Comparison of ENCODE assay signal across 8 cellular contexts in the genomic region with DNA sequence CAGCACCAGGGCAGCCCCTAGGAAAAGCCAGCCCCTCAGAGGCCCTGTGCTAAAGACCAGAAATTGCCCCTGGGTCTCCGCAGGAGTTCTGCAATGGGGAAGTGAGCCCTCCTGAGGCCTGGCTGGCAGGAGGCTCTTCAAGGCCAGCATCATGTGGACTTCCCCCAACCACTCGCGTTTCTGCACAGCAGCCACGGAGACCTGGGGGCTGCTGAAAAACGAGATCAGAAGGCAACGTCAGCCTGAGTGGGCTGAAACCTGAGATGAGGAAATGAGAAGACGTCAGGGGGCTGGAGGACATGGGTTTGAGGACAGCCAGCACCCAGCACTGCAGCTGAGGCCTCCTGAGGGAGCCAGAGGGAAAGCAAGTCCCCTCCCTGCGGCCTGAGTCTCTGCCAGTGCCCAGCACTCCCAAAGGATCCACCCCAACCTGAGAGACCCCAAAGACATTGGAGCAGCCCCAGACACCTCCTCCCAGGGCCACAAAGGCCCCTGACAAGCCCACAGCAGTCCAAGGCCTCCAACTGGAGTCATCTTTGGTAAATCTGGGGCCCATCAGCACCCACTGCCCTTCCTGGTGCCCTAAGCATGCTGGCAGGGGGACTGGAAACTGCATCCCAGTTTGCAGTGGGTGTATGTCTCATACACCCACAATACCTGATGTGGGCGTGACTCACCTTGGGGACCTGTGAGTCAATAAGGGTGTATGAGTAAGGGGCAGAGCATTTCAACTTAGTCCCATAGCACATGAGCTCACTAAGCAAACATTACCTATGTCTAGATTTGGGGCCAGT. TPM values are rescaled to one million over a fixed set of nuclear protein-coding genes. Genes with fewer than 3 reads are reported as not detected.
A peak's percentile ranks its signal among the peaks of the same experiment; 100 is the strongest.
DNase-seq lines count a peak whose midpoint lies in the region; ATAC-seq and TF ChIP-seq lines count a peak whose summit lies in the region.
"Had no signal": no experiment of that assay in that cellular context is flagged by ENCODE, and none has a peak within 500 bp of the region (broad histone marks: within the 10 kb centered on the region; RNA-seq: fewer than 3 reads in every experiment).

No MANE protein-coding gene starts in this region.

- TF ChIP-seq CTCF in HCT116 (IDR thresholded peaks at IDR 0.05 in 2 of 3, conservative IDR thresholded peaks at IDR 0.05 in 1 of 3; ENCODE audit: borderline replicate concordance in 1 of 3, insufficient read depth in 1 of 3, low read depth in 2 of 3, low read length in 2 of 3) (0 out of 6 replicates have a peak, but pooled peaks of 1 of the 3 experiments have one; percentile 6), Panc1 (IDR thresholded peaks at IDR 0.05) (no peak)

- peak overlapping the region; percentile 57 to 90 for H3K27ac Mint-ChIP-seq in effector memory CD8-positive, alpha-beta T cell
- H3K27ac Mint-ChIP-seq in stimulated activated effector memory CD8-positive, alpha-beta T cell treated with anti-CD3 and anti-CD28 coated beads, Interleukin-12 subunit alpha, Interleukin-12 subunit beta, amount 100 ng/mL, for 72 hours, result peak overlapping the region; percentile 89

- H3K4me3 ChIP-seq in HCT116 (replicated peaks in 1 of 2; ENCODE audit: low read depth in 1 of 2, low read length in 2 of 2) (peak overlapping the region; percentile 16 to 40; a peak in 3 of 4 replicates), Panc1 (ENCODE audit: low read depth in 2 of 2, low read length in 2 of 2) (no peak overlapping the region)

- no peaks in the 10 kb centered on the region for H3K79me2 ChIP-seq in HCT116 (ENCODE audit: insufficient read depth, low read length)
- H3K79me2 ChIP-seq: parathyroid adenoma had no signal

- ATAC-seq in HCT116, result peak; percentile 76
- ATAC-seq in Panc1, result peak; percentile 84
- ATAC-seq in effector memory CD8-positive, alpha-beta T cell (replicated peaks), result peak; percentile 47
- peak; percentile 80 for ATAC-seq in stimulated activated effector memory CD8-positive, alpha-beta T cell treated with anti-CD3 and anti-CD28 coated beads, Interleukin-12 subunit alpha, Interleukin-12 subunit beta, amount 100 ng/mL, for 72 hours
- ATAC-seq in GM19397 (IDR thresholded peaks at IDR 0.05; ENCODE audit: unreplicated experiment), result no peak

- DNase-seq in HCT116 (ENCODE audit: low read depth, low spot score) (peak; percentile 89), Panc1 (ENCODE audit: low read depth, low spot score) (peak; percentile 86), OCI-M1 (lab: John Stamatoyannopoulos, UW) (no peak)
- no peak for DNase-seq in effector memory CD8-positive, alpha-beta T cell
- peak; percentile 44 to 71 for DNase-seq in stimulated activated effector memory CD8-positive, alpha-beta T cell treated with anti-CD3 and anti-CD28 coated beads, Interleukin-12 subunit alpha, Interleukin-12 subunit beta, amount 100 ng/mL, for 72 hours (ENCODE audit: low spot score in 2 of 2)

- H3K36me3 ChIP-seq in HCT116 (ENCODE audit: control insufficient read depth in 1 of 2, insufficient read depth in 2 of 2, low read length in 2 of 2) (no peaks in the 10 kb centered on the region), Panc1 (ENCODE audit: control insufficient read depth, insufficient read depth, low read length) (no peaks in the 10 kb centered on the region)

- no peaks in the 10 kb centered on the region for H3K27me3 ChIP-seq in HCT116 (ENCODE audit: insufficient read depth, low read length)
- no peaks in the 10 kb centered on the region for H3K27me3 ChIP-seq in Panc1 (ENCODE audit: control insufficient read depth, insufficient read depth, low read length)

- TF ChIP-seq RAD21 in HCT116 (IDR thresholded peaks at IDR 0.05; ENCODE audit: low read depth), result no peak

- peaks cover 26 to 62% of the 10 kb centered on the region in 2 donors for H3K4me1 Mint-ChIP-seq in effector memory CD8-positive, alpha-beta T cell (ENCODE audit: low read depth in 2 of 2)
- peaks cover 96% of the 10 kb centered on the region for H3K4me1 Mint-ChIP-seq in stimulated activated effector memory CD8-positive, alpha-beta T cell treated with anti-CD3 and anti-CD28 coated beads, Interleukin-12 subunit alpha, Interleukin-12 subunit beta, amount 100 ng/mL, for 72 hours

- no peaks in the 10 kb centered on the region for H3K36me3 Mint-ChIP-seq in effector memory CD8-positive, alpha-beta T cell (ENCODE audit: insufficient read depth)
- H3K36me3 Mint-ChIP-seq in stimulated activated effector memory CD8-positive, alpha-beta T cell treated with anti-CD3 and anti-CD28 coated beads, Interleukin-12 subunit alpha, Interleukin-12 subunit beta, amount 100 ng/mL, for 72 hours, result peaks cover 24% of the 10 kb centered on the region

- peak overlapping the region; percentile 75 for H3K4me2 ChIP-seq in HCT116 (ENCODE audit: low read length)

- H3K27me3 Mint-ChIP-seq in effector memory CD8-positive, alpha-beta T cell, result no peaks in the 10 kb centered on the region

- in situ Hi-C loops in Panc1 (cut with HindIII; ENCODE audit: low pct_unique_long_range_greater_than_20kb, low sequenced_read_pairs), result no loop called here

- H3K4me3 Mint-ChIP-seq in effector memory CD8-positive, alpha-beta T cell, result no peak overlapping the region
- H3K4me3 Mint-ChIP-seq in stimulated activated effector memory CD8-positive, alpha-beta T cell treated with anti-CD3 and anti-CD28 coated beads, Interleukin-12 subunit alpha, Interleukin-12 subunit beta, amount 100 ng/mL, for 72 hours, result peak overlapping the region; percentile 53

- H3K9ac ChIP-seq in HCT116 (ENCODE audit: low read length), result peak overlapping the region; percentile 66
- H3K9ac ChIP-seq: parathyroid adenoma had no signal

- TF ChIP-seq POLR2A in GM15510 (IDR thresholded peaks at IDR 0.05; ENCODE audit: borderline replicate concordance, extremely low read depth, insufficient read length), result peak; percentile 44
- no peak for TF ChIP-seq POLR2A in HCT116 (IDR thresholded peaks at IDR 0.05; ENCODE audit: borderline replicate concordance, extremely low read depth, insufficient read depth, insufficient read length)

- CTCF ChIA-PET in HCT116 (lab: Charles Lee), result interaction anchor here (1.2 kb wide), 1 partner anchor 14 kb away, joined by 4 read pairs; no protein-coding TSS in a partner anchor
- CTCF ChIA-PET in Panc1 (lab: Charles Lee), result interaction anchor here (0.6 kb wide), 1 partner anchor 11 kb away, joined by 3 read pairs; no protein-coding TSS in a partner anchor

- no peaks in the 10 kb centered on the region for H3K9me3 Mint-ChIP-seq in effector memory CD8-positive, alpha-beta T cell
- no peaks in the 10 kb centered on the region for H3K9me3 Mint-ChIP-seq in stimulated activated effector memory CD8-positive, alpha-beta T cell treated with anti-CD3 and anti-CD28 coated beads, Interleukin-12 subunit alpha, Interleukin-12 subunit beta, amount 100 ng/mL, for 72 hours

- BruUV-seq in HCT116 (replicated peaks; lab: Mats Ljungman, UMichigan) (TSS peak; percentile 61), Panc1 (replicated peaks; lab: Mats Ljungman, UMichigan) (no TSS peak)

- H4K20me1 ChIP-seq in HCT116 (ENCODE audit: insufficient read depth), result no peaks in the 10 kb centered on the region

- H2AFZ ChIP-seq in HCT116 (ENCODE audit: low read depth, low read length, poor library complexity, severe bottlenecking), result no peak overlapping the region
- H2AFZ ChIP-seq: parathyroid adenoma had no signal

- RAD21 ChIA-PET in HCT116 (lab: Charles Lee; ENCODE audit: low non-redundant PET in 1 of 2, low total read pairs in 2 of 2, uncharacterized antibody in 2 of 2, unreplicated experiment in 2 of 2), result no interaction called here

- H3K4me1 ChIP-seq in HCT116 (ENCODE audit: control insufficient read depth in 1 of 2, insufficient read depth in 2 of 2, low read length in 2 of 2) (peaks cover 68 to 98% of the 10 kb centered on the region in 2 experiments), Panc1 (ENCODE audit: control insufficient read depth, insufficient read depth, low read length) (no peaks in the 10 kb centered on the region; the same call in 1 of the 2 replicates)
- H3K4me1 ChIP-seq: parathyroid adenoma had no signal

- H3K9me3 ChIP-seq in HCT116 (ENCODE audit: control insufficient read depth in 1 of 2, insufficient read depth in 1 of 2, low read depth in 1 of 2, low read length in 2 of 2) (no peaks in the 10 kb centered on the region), Panc1 (ENCODE audit: control insufficient read depth, insufficient read depth, low read depth, low read length) (no peaks in the 10 kb centered on the region)

- peak overlapping the region; percentile 75 for H3K27ac ChIP-seq in HCT116 (ENCODE audit: low read depth, low read length)
- H3K27ac ChIP-seq in Panc1 (ENCODE audit: low read length), result no peak overlapping the region
- H3K27ac ChIP-seq: parathyroid adenoma had no signal

- intact Hi-C loops in HCT116 (cut with micrococcal nuclease) (loop anchor here (1.0 kb wide), 1 partner anchor 27 kb away; no protein-coding TSS in a partner anchor), Panc1 (cut with micrococcal nuclease; ENCODE audit: unreplicated experiment) (no loop called here)

- no peaks in the 10 kb centered on the region for H3K9me2 ChIP-seq in HCT116 (ENCODE audit: insufficient read depth)

- POLR2A ChIA-PET in HCT116 (lab: Charles Lee), result interaction anchor here (0.7 to 3.6 kb wide), 7 partner anchors 8 to 27 kb away, joined by 3 to 24 read pairs (median 4); no protein-coding TSS in a partner anchor
- POLR2A ChIA-PET in Panc1 (lab: Charles Lee), result interaction anchor here (0.6 kb wide), 1 partner anchor 698 kb away, joined by 3 read pairs; no protein-coding TSS in a partner anchor

TF ChIP-seq in HCT116, 20 proteins besides CTCF, POLR2A, EP300 and RAD21 (continues in another document):
- TF ChIP-seq MAX (IDR thresholded peaks at IDR 0.05) (no peak), FOSL1 (IDR thresholded peaks at IDR 0.05; ENCODE audit: low read depth) (no peak), SP1 (IDR thresholded peaks at IDR 0.05; ENCODE audit: low read depth) (no peak), ZNF274 (IDR thresholded peaks at IDR 0.05; ENCODE audit: low read depth, low read length) (no peak), JUND (IDR thresholded peaks at IDR 0.05) (no peak)

RNA-seq across cellular contexts. Expression of gene CYP11A1, which starts 29.2 kb away (rescaled TPM):
- 0.57 TPM for total RNA-seq in HCT116 (2021; ENCODE audit: unreplicated experiment)
- polyA plus RNA-seq in HCT116 (2012), result 0.25 and 0.27 TPM in 2 replicates
- 0.57 TPM for total RNA-seq in Panc1 (2021; ENCODE audit: unreplicated experiment)
- polyA plus RNA-seq in Panc1 (2012; ENCODE audit: insufficient read length), result 1.5 TPM

RNA-seq across cellular contexts. Expression of gene SEMA7A, which starts 37.1 kb away (rescaled TPM):
- total RNA-seq in HCT116 (2021; ENCODE audit: unreplicated experiment) (13.8 TPM), Panc1 (2021; ENCODE audit: unreplicated experiment) (11.2 TPM)
- polyA plus RNA-seq in HCT116 (2012), result 11.9 and 16.8 TPM in 2 replicates
- polyA plus RNA-seq in Panc1 (2012; ENCODE audit: insufficient read length), result 6.3 TPM

Comparison
In these comparisons a context has a peak if more than half of its experiments do, and no peak if none do; other contexts are left out.
1. DNase-seq: peak in HCT116 (single experiment), Panc1 (single experiment) and stimulated activated effector memory CD8-positive, alpha-beta T cell treated with anti-CD3 and anti-CD28 coated beads, Interleukin-12 subunit alpha, Interleukin-12 subunit beta, amount 100 ng/mL, for 72 hours (2 of 2); none in effector memory CD8-positive, alpha-beta T cell (0 of 3) and OCI-M1 (single experiment).
2. H3K4me3 ChIP-seq: peak in HCT116 (2 of 2); none in Panc1 (0 of 2).